Comparison of ENCODE assay signal across 1 cellular context in the genomic region with DNA sequence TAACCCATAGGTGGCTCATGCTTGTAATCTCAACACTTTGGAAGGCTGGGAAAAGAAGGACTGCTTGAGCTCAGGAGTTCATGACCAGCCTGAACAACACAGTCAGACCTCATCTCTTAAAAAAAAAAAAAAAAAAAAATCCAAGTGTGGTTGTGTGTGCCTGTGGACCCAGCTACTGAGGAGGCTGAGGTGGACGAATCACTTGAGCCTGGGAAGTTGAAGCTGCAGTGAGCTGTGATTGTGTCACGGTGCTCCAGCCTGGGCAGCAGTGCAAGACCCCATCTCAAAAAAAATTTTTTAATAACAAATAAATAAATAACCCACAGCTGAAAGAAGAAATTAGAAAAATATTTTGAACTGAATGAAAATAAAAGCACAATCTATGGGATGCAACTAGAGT.
TF ChIP-seq lines count a peak whose summit lies in the region.

No MANE protein-coding gene starts in this region.

TF ChIP-seq in GM23338, 12 proteins besides CTCF, POLR2A, EP300 and RAD21 (continued from another document):
- TF ChIP-seq NANOG (IDR thresholded peaks at IDR 0.05; ENCODE audit: borderline replicate concordance) = no peak
- TF ChIP-seq EZH2 (IDR thresholded peaks at IDR 0.05; ENCODE audit: low read depth, unreplicated experiment) = no peak
